Comparison of ENCODE assay signal across 1 cellular context in the genomic region with DNA sequence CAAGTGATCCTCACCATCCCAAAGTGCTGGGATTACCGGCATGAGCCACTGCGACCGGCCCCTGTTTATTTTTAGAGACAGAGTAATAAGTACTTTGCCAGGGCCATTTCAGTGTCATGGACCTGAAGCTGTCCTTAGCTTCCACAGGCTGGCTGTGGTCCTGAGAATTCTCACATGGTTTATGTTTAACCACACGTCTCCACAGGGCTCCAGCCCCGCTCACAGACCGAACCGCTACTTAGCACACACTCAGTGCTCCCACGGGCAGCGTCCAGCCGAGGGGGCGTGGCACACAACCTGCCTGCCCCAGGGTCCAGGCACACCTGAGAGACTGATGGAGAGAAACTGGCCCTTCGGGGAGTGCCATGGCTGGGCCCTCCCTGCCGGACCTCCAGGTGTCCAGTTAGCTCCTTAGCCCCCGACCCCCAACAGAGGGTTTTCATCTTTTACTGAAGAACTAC.
A peak's percentile ranks its signal among the peaks of the same experiment; 100 is the strongest.
TF ChIP-seq lines count a peak whose summit lies in the region.

No MANE protein-coding gene starts in this region.

TF ChIP-seq in HepG2, 621 proteins besides CTCF, POLR2A, EP300 and RAD21 (continued from another document and continues in another):
- TF ChIP-seq, protein P1, sequence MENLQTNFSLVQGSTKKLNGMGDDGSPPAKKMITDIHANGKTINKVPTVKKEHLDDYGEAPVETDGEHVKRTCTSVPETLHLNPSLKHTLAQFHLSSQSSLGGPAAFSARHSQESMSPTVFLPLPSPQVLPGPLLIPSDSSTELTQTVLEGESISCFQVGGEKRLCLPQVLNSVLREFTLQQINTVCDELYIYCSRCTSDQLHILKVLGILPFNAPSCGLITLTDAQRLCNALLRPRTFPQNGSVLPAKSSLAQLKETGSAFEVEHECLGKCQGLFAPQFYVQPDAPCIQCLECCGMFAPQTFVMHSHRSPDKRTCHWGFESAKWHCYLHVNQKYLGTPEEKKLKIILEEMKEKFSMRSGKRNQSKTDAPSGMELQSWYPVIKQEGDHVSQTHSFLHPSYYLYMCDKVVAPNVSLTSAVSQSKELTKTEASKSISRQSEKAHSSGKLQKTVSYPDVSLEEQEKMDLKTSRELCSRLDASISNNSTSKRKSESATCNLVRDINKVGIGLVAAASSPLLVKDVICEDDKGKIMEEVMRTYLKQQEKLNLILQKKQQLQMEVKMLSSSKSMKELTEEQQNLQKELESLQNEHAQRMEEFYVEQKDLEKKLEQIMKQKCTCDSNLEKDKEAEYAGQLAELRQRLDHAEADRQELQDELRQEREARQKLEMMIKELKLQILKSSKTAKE (CRISPR knock-in tag; IDR thresholded peaks at IDR 0.05; ENCODE audit: borderline replicate concordance): no peak
- TF ChIP-seq, protein P2, sequence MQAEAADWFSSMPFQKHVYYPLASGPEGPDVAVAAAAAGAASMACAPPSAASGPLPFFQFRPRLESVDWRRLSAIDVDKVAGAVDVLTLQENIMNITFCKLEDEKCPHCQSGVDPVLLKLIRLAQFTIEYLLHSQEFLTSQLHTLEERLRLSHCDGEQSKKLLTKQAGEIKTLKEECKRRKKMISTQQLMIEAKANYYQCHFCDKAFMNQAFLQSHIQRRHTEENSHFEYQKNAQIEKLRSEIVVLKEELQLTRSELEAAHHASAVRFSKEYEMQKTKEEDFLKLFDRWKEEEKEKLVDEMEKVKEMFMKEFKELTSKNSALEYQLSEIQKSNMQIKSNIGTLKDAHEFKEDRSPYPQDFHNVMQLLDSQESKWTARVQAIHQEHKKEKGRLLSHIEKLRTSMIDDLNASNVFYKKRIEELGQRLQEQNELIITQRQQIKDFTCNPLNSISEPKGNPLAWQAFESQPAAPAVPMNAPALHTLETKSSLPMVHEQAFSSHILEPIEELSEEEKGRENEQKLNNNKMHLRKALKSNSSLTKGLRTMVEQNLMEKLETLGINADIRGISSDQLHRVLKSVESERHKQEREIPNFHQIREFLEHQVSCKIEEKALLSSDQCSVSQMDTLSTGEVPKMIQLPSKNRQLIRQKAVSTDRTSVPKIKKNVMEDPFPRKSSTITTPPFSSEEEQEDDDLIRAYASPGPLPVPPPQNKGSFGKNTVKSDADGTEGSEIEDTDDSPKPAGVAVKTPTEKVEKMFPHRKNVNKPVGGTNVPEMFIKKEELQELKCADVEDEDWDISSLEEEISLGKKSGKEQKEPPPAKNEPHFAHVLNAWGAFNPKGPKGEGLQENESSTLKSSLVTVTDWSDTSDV (CRISPR knock-in tag; IDR thresholded peaks at IDR 0.05): 0 out of 2 replicates have a peak, but pooled peaks have one; percentile 10
- TF ChIP-seq SAP130 (CRISPR knock-in tag; IDR thresholded peaks at IDR 0.05; ENCODE audit: low read depth): peak; percentile 79
- TF ChIP-seq ZNF7 (CRISPR knock-in tag; IDR thresholded peaks at IDR 0.05): no peak
- TF ChIP-seq MAF1 (CRISPR knock-in tag; IDR thresholded peaks at IDR 0.05; ENCODE audit: borderline replicate concordance): no peak
- TF ChIP-seq ZNF614 (CRISPR knock-in tag; IDR thresholded peaks at IDR 0.05; ENCODE audit: borderline replicate concordance): no peak; the same call in 1 of the 2 replicates
- no peak for TF ChIP-seq PLRG1 (conservative IDR thresholded peaks at IDR 0.05)
- no peak for TF ChIP-seq FOSL1 (CRISPR knock-in tag; IDR thresholded peaks at IDR 0.05; ENCODE audit: borderline replicate concordance)
- no peak for TF ChIP-seq FOXK2 (IDR thresholded peaks at IDR 0.05)
- TF ChIP-seq, protein P3, sequence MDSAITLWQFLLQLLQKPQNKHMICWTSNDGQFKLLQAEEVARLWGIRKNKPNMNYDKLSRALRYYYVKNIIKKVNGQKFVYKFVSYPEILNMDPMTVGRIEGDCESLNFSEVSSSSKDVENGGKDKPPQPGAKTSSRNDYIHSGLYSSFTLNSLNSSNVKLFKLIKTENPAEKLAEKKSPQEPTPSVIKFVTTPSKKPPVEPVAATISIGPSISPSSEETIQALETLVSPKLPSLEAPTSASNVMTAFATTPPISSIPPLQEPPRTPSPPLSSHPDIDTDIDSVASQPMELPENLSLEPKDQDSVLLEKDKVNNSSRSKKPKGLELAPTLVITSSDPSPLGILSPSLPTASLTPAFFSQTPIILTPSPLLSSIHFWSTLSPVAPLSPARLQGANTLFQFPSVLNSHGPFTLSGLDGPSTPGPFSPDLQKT (CRISPR knock-in tag; IDR thresholded peaks at IDR 0.05; ENCODE audit: borderline replicate concordance): no peak
- TF ChIP-seq ZNF737 (CRISPR knock-in tag; IDR thresholded peaks at IDR 0.05; ENCODE audit: borderline replicate concordance): no peak
- TF ChIP-seq SMAD3 (CRISPR knock-in tag; IDR thresholded peaks at IDR 0.05): no peak
- peak; percentile 26 for TF ChIP-seq FOSL2 (CRISPR knock-in tag; IDR thresholded peaks at IDR 0.05)
- TF ChIP-seq BORCS8-MEF2B (CRISPR knock-in tag; IDR thresholded peaks at IDR 0.05): peak; percentile 38; the same call in 1 of the 2 replicates
- TF ChIP-seq HOXD1 (CRISPR knock-in tag; IDR thresholded peaks at IDR 0.05): no peak
- TF ChIP-seq, protein P4, sequence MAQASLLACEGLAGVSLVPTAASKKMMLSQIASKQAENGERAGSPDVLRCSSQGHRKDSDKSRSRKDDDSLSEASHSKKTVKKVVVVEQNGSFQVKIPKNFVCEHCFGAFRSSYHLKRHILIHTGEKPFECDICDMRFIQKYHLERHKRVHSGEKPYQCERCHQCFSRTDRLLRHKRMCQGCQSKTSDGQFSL (CRISPR knock-in tag; IDR thresholded peaks at IDR 0.05): no peak
- TF ChIP-seq AKAP8 (CRISPR knock-in tag; IDR thresholded peaks at IDR 0.05): no peak
- TF ChIP-seq ZNF205 (CRISPR knock-in tag; IDR thresholded peaks at IDR 0.05): peak; percentile 100
- peak; percentile 46; the same call in 1 of the 2 replicates for TF ChIP-seq FOXK1 (CRISPR knock-in tag; IDR thresholded peaks at IDR 0.05; ENCODE audit: borderline replicate concordance, low read depth)
- TF ChIP-seq, protein P5, sequence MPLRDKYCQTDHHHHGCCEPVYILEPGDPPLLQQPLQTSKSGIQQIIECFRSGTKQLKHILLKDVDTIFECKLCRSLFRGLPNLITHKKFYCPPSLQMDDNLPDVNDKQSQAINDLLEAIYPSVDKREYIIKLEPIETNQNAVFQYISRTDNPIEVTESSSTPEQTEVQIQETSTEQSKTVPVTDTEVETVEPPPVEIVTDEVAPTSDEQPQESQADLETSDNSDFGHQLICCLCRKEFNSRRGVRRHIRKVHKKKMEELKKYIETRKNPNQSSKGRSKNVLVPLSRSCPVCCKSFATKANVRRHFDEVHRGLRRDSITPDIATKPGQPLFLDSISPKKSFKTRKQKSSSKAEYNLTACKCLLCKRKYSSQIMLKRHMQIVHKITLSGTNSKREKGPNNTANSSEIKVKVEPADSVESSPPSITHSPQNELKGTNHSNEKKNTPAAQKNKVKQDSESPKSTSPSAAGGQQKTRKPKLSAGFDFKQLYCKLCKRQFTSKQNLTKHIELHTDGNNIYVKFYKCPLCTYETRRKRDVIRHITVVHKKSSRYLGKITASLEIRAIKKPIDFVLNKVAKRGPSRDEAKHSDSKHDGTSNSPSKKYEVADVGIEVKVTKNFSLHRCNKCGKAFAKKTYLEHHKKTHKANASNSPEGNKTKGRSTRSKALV (CRISPR knock-in tag; IDR thresholded peaks at IDR 0.05): no peak
- TF ChIP-seq, protein P6, sequence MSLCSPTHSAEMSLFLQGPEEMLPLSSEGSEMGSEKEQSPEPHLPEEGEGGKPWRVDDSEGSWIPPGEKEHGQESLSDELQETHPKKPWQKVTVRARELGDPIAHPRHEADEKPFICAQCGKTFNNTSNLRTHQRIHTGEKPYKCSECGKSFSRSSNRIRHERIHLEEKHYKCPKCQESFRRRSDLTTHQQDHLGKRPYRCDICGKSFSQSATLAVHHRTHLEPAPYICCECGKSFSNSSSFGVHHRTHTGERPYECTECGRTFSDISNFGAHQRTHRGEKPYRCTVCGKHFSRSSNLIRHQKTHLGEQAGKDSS (CRISPR knock-in tag; IDR thresholded peaks at IDR 0.05; ENCODE audit: borderline replicate concordance, low read depth): no peak
- TF ChIP-seq SMAD9 (CRISPR knock-in tag; IDR thresholded peaks at IDR 0.05): no peak
- TF ChIP-seq ZNF33B (CRISPR knock-in tag; IDR thresholded peaks at IDR 0.05): no peak
- no peak for TF ChIP-seq SNAPC2 (CRISPR knock-in tag; IDR thresholded peaks at IDR 0.05)
- no peak for TF ChIP-seq ZNF749 (CRISPR knock-in tag; IDR thresholded peaks at IDR 0.05; ENCODE audit: borderline replicate concordance)
- TF ChIP-seq ZFP36 (IDR thresholded peaks at IDR 0.05; ENCODE audit: borderline replicate concordance, low read depth, low read length, partially characterized antibody): no peak
- no peak for TF ChIP-seq ZNF256 (CRISPR knock-in tag; conservative IDR thresholded peaks at IDR 0.05)
- TF ChIP-seq IRF2 (CRISPR knock-in tag; IDR thresholded peaks at IDR 0.05): no peak
- TF ChIP-seq, protein P7, sequence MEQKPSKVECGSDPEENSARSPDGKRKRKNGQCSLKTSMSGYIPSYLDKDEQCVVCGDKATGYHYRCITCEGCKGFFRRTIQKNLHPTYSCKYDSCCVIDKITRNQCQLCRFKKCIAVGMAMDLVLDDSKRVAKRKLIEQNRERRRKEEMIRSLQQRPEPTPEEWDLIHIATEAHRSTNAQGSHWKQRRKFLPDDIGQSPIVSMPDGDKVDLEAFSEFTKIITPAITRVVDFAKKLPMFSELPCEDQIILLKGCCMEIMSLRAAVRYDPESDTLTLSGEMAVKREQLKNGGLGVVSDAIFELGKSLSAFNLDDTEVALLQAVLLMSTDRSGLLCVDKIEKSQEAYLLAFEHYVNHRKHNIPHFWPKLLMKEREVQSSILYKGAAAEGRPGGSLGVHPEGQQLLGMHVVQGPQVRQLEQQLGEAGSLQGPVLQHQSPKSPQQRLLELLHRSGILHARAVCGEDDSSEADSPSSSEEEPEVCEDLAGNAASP (CRISPR knock-in tag; IDR thresholded peaks at IDR 0.05; ENCODE audit: borderline replicate concordance): peak; percentile 69; the same call in 1 of the 2 replicates
- TF ChIP-seq, protein P8, sequence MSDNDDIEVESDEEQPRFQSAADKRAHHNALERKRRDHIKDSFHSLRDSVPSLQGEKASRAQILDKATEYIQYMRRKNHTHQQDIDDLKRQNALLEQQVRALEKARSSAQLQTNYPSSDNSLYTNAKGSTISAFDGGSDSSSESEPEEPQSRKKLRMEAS (IDR thresholded peaks at IDR 0.05): peak; percentile 44; the same call in 1 of the 2 replicates
- TF ChIP-seq, protein P9, sequence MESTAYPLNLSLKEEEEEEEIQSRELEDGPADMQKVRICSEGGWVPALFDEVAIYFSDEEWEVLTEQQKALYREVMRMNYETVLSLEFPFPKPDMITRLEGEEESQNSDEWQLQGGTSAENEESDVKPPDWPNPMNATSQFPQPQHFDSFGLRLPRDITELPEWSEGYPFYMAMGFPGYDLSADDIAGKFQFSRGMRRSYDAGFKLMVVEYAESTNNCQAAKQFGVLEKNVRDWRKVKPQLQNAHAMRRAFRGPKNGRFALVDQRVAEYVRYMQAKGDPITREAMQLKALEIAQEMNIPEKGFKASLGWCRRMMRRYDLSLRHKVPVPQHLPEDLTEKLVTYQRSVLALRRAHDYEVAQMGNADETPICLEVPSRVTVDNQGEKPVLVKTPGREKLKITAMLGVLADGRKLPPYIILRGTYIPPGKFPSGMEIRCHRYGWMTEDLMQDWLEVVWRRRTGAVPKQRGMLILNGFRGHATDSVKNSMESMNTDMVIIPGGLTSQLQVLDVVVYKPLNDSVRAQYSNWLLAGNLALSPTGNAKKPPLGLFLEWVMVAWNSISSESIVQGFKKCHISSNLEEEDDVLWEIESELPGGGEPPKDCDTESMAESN (CRISPR knock-in tag; conservative IDR thresholded peaks at IDR 0.05): 0 out of 2 replicates have a peak, but pooled peaks have one; percentile 37
- no peak for TF ChIP-seq JUNB (CRISPR knock-in tag; IDR thresholded peaks at IDR 0.05; ENCODE audit: borderline replicate concordance)
- TF ChIP-seq, protein P10, sequence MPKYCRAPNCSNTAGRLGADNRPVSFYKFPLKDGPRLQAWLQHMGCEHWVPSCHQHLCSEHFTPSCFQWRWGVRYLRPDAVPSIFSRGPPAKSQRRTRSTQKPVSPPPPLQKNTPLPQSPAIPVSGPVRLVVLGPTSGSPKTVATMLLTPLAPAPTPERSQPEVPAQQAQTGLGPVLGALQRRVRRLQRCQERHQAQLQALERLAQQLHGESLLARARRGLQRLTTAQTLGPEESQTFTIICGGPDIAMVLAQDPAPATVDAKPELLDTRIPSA (CRISPR knock-in tag; IDR thresholded peaks at IDR 0.05; ENCODE audit: borderline replicate concordance): no peak
- TF ChIP-seq RCOR2 (CRISPR knock-in tag; IDR thresholded peaks at IDR 0.05): no peak
- TF ChIP-seq FIP1L1 (IDR thresholded peaks at IDR 0.05; ENCODE audit: borderline replicate concordance, insufficient read depth, low read depth, low read length): no peak
- TF ChIP-seq, protein P11, sequence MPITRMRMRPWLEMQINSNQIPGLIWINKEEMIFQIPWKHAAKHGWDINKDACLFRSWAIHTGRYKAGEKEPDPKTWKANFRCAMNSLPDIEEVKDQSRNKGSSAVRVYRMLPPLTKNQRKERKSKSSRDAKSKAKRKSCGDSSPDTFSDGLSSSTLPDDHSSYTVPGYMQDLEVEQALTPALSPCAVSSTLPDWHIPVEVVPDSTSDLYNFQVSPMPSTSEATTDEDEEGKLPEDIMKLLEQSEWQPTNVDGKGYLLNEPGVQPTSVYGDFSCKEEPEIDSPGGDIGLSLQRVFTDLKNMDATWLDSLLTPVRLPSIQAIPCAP (CRISPR knock-in tag; IDR thresholded peaks at IDR 0.05; ENCODE audit: low read depth): no peak
- TF ChIP-seq SOX6 (IDR thresholded peaks at IDR 0.05): no peak
- peak; percentile 39; the same call in 1 of the 2 replicates for TF ChIP-seq SOX6 (CRISPR knock-in tag; IDR thresholded peaks at IDR 0.05)
- TF ChIP-seq ZFP41 (CRISPR knock-in tag; IDR thresholded peaks at IDR 0.05; ENCODE audit: borderline replicate concordance): no peak
- TF ChIP-seq, protein P12, sequence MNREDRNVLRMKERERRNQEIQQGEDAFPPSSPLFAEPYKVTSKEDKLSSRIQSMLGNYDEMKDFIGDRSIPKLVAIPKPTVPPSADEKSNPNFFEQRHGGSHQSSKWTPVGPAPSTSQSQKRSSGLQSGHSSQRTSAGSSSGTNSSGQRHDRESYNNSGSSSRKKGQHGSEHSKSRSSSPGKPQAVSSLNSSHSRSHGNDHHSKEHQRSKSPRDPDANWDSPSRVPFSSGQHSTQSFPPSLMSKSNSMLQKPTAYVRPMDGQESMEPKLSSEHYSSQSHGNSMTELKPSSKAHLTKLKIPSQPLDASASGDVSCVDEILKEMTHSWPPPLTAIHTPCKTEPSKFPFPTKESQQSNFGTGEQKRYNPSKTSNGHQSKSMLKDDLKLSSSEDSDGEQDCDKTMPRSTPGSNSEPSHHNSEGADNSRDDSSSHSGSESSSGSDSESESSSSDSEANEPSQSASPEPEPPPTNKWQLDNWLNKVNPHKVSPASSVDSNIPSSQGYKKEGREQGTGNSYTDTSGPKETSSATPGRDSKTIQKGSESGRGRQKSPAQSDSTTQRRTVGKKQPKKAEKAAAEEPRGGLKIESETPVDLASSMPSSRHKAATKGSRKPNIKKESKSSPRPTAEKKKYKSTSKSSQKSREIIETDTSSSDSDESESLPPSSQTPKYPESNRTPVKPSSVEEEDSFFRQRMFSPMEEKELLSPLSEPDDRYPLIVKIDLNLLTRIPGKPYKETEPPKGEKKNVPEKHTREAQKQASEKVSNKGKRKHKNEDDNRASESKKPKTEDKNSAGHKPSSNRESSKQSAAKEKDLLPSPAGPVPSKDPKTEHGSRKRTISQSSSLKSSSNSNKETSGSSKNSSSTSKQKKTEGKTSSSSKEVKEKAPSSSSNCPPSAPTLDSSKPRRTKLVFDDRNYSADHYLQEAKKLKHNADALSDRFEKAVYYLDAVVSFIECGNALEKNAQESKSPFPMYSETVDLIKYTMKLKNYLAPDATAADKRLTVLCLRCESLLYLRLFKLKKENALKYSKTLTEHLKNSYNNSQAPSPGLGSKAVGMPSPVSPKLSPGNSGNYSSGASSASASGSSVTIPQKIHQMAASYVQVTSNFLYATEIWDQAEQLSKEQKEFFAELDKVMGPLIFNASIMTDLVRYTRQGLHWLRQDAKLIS (CRISPR knock-in tag; IDR thresholded peaks at IDR 0.05): no peak
- TF ChIP-seq DMAP1 (CRISPR knock-in tag; IDR thresholded peaks at IDR 0.05): no peak
- 0 out of 2 replicates have a peak, but pooled peaks have one; percentile 9 for TF ChIP-seq FOXA3 (CRISPR knock-in tag; IDR thresholded peaks at IDR 0.05)
- no peak for TF ChIP-seq KLF15 (CRISPR knock-in tag; IDR thresholded peaks at IDR 0.05; ENCODE audit: borderline replicate concordance)
